1 cellular context compared by ENCODE assay signal in the genomic region with DNA sequence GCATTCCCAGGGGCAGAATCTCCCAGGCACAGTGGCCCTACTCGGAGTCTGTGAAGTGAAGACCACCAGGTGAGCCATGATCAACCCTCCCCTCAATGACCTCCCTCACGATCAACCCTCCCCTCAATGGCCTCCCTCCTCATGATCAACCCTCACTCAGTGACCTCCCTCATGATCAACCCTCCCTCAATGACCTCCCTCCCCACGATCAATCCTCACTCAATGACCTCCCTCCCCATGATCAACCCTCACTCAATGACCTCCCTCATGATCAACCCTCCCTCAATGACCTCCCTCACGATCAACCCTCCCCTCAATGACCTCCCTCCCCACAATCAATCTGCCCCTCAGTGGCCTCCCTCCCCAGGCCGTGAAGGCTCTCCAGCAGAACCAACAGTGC.
TF ChIP-seq lines count a peak whose summit lies in the region.

No MANE protein-coding gene starts in this region.

TF ChIP-seq in GM23338, 12 proteins besides CTCF, POLR2A, EP300 and RAD21 (continued from another document):
- TF ChIP-seq ZNF114 (CRISPR knock-in tag; IDR thresholded peaks at IDR 0.05) (no peak), JUNB (IDR thresholded peaks at IDR 0.05; ENCODE audit: unreplicated experiment) (no peak)
- TF ChIP-seq, protein P1, sequence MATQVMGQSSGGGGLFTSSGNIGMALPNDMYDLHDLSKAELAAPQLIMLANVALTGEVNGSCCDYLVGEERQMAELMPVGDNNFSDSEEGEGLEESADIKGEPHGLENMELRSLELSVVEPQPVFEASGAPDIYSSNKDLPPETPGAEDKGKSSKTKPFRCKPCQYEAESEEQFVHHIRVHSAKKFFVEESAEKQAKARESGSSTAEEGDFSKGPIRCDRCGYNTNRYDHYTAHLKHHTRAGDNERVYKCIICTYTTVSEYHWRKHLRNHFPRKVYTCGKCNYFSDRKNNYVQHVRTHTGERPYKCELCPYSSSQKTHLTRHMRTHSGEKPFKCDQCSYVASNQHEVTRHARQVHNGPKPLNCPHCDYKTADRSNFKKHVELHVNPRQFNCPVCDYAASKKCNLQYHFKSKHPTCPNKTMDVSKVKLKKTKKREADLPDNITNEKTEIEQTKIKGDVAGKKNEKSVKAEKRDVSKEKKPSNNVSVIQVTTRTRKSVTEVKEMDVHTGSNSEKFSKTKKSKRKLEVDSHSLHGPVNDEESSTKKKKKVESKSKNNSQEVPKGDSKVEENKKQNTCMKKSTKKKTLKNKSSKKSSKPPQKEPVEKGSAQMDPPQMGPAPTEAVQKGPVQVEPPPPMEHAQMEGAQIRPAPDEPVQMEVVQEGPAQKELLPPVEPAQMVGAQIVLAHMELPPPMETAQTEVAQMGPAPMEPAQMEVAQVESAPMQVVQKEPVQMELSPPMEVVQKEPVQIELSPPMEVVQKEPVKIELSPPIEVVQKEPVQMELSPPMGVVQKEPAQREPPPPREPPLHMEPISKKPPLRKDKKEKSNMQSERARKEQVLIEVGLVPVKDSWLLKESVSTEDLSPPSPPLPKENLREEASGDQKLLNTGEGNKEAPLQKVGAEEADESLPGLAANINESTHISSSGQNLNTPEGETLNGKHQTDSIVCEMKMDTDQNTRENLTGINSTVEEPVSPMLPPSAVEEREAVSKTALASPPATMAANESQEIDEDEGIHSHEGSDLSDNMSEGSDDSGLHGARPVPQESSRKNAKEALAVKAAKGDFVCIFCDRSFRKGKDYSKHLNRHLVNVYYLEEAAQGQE (IDR thresholded peaks at IDR 0.05; ENCODE audit: unreplicated experiment): no peak
- TF ChIP-seq, protein P2, sequence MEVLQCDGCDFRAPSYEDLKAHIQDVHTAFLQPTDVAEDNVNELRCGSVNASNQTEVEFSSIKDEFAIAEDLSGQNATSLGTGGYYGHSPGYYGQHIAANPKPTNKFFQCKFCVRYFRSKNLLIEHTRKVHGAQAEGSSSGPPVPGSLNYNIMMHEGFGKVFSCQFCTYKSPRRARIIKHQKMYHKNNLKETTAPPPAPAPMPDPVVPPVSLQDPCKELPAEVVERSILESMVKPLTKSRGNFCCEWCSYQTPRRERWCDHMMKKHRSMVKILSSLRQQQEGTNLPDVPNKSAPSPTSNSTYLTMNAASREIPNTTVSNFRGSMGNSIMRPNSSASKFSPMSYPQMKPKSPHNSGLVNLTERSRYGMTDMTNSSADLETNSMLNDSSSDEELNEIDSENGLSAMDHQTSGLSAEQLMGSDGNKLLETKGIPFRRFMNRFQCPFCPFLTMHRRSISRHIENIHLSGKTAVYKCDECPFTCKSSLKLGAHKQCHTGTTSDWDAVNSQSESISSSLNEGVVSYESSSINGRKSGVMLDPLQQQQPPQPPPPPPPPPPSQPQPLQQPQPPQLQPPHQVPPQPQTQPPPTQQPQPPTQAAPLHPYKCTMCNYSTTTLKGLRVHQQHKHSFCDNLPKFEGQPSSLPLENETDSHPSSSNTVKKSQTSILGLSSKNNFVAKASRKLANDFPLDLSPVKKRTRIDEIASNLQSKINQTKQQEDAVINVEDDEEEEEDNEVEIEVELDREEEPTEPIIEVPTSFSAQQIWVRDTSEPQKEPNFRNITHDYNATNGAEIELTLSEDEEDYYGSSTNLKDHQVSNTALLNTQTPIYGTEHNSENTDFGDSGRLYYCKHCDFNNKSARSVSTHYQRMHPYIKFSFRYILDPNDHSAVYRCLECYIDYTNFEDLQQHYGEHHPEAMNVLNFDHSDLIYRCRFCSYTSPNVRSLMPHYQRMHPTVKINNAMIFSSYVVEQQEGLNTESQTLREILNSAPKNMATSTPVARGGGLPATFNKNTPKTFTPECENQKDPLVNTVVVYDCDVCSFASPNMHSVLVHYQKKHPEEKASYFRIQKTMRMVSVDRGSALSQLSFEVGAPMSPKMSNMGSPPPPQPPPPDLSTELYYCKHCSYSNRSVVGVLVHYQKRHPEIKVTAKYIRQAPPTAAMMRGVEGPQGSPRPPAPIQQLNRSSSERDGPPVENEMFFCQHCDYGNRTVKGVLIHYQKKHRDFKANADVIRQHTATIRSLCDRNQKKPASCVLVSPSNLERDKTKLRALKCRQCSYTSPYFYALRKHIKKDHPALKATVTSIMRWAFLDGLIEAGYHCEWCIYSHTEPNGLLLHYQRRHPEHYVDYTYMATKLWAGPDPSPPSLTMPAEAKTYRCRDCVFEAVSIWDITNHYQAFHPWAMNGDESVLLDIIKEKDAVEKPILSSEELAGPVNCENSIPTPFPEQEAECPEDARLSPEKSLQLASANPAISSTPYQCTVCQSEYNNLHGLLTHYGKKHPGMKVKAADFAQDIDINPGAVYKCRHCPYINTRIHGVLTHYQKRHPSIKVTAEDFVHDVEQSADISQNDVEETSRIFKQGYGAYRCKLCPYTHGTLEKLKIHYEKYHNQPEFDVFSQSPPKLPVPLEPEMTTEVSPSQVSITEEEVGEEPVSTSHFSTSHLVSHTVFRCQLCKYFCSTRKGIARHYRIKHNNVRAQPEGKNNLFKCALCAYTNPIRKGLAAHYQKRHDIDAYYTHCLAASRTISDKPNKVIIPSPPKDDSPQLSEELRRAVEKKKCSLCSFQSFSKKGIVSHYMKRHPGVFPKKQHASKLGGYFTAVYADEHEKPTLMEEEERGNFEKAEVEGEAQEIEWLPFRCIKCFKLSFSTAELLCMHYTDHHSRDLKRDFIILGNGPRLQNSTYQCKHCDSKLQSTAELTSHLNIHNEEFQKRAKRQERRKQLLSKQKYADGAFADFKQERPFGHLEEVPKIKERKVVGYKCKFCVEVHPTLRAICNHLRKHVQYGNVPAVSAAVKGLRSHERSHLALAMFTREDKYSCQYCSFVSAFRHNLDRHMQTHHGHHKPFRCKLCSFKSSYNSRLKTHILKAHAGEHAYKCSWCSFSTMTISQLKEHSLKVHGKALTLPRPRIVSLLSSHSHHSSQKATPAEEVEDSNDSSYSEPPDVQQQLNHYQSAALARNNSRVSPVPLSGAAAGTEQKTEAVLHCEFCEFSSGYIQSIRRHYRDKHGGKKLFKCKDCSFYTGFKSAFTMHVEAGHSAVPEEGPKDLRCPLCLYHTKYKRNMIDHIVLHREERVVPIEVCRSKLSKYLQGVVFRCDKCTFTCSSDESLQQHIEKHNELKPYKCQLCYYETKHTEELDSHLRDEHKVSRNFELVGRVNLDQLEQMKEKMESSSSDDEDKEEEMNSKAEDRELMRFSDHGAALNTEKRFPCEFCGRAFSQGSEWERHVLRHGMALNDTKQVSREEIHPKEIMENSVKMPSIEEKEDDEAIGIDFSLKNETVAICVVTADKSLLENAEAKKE (CRISPR knock-in tag; IDR thresholded peaks at IDR 0.05): no peak
